ENCODE assay signal across 27 cellular contexts in genomic region chr6:126175251-126175650, GRCh38.
"Had no signal": no experiment of that assay in that cellular context is flagged by ENCODE, and none has a peak within 500 bp of the region (broad histone marks: within the 10 kb centered on the region; RNA-seq: fewer than 3 reads in every experiment).

No MANE protein-coding gene starts in this region.

- ATAC-seq: activated CD4-positive, alpha-beta T cell treated with anti-CD3 and anti-CD28 coated beads for 36 hours; activated CD8-positive, alpha-beta memory T cell treated with anti-CD3 and anti-CD28 coated beads, Interleukin-2, amount 10 ng/mL, durations not matched to agents 7 days and 5 days; activated CD8-positive, alpha-beta T cell treated with anti-CD3 and anti-CD28 coated beads, Interleukin-2, amount 10 ng/mL, durations not matched to agents 7 days and 5 days; body of pancreas; effector memory CD8-positive, alpha-beta T cell; heart left ventricle had no signal

- H3K36me3 Mint-ChIP-seq: activated CD4-positive, alpha-beta memory T cell treated with anti-CD3 and anti-CD28 coated beads for 36 hours; activated CD8-positive, alpha-beta memory T cell treated with anti-CD3 and anti-CD28 coated beads, Interleukin-2, amount 10 ng/mL, durations not matched to agents 7 days and 5 days; activated naive CD4-positive, alpha-beta T cell treated with anti-CD3 and anti-CD28 coated beads, Interleukin-2, amount 10 ng/mL, durations not matched to agents 7 days and 5 days; activated naive CD4-positive, alpha-beta T cell treated with anti-CD3 and anti-CD28 coated beads, Interleukin-2, amount 50 U/mL, for 72 hours; activated naive CD8-positive, alpha-beta T cell treated with anti-CD3 and anti-CD28 coated beads, Interleukin-2, amount 10 ng/mL, durations not matched to agents 7 days and 5 days had no signal

- H3K27me3 ChIP-seq: body of pancreas, esophagus muscularis mucosa had no signal

- H3K27ac Mint-ChIP-seq: activated CD4-positive, alpha-beta memory T cell treated with anti-CD3 and anti-CD28 coated beads for 36 hours; activated CD4-positive, alpha-beta T cell treated with anti-CD3 and anti-CD28 coated beads for 36 hours; activated CD4-positive, alpha-beta T cell treated with anti-CD3 and anti-CD28 coated beads, Interleukin-2, amount 10 ng/mL, durations not matched to agents 24 days and 14 days; activated CD8-positive, alpha-beta memory T cell treated with anti-CD3 and anti-CD28 coated beads, Interleukin-2, amount 10 ng/mL, durations not matched to agents 7 days and 5 days; activated CD8-positive, alpha-beta T cell treated with anti-CD3 and anti-CD28 coated beads, Interleukin-2, amount 10 ng/mL, durations not matched to agents 7 days and 5 days; activated naive CD4-positive, alpha-beta T cell treated with anti-CD3 and anti-CD28 coated beads, Interleukin-2, amount 10 ng/mL, durations not matched to agents 7 days and 5 days; activated naive CD4-positive, alpha-beta T cell treated with anti-CD3 and anti-CD28 coated beads, Interleukin-2, amount 50 U/mL, for 72 hours; activated naive CD8-positive, alpha-beta T cell treated with anti-CD3 and anti-CD28 coated beads, Interleukin-2, amount 10 ng/mL, durations not matched to agents 7 days and 5 days; activated T-cell treated with anti-CD3 and anti-CD28 coated beads, Interleukin-2, amount 50 U/mL, for 72 hours; effector memory CD8-positive, alpha-beta T cell had no signal

- H3K4me3 ChIP-seq: body of pancreas, esophagus muscularis mucosa, heart left ventricle had no signal

- H3K36me3 ChIP-seq: esophagus muscularis mucosa, heart left ventricle had no signal

- H3K9me3 ChIP-seq: body of pancreas, esophagus muscularis mucosa, heart left ventricle had no signal

- H3K4me3 Mint-ChIP-seq: activated CD4-positive, alpha-beta memory T cell treated with anti-CD3 and anti-CD28 coated beads for 36 hours; activated CD4-positive, alpha-beta T cell treated with anti-CD3 and anti-CD28 coated beads for 36 hours; activated CD4-positive, alpha-beta T cell treated with anti-CD3 and anti-CD28 coated beads, Interleukin-2, amount 10 ng/mL, durations not matched to agents 24 days and 14 days; activated CD8-positive, alpha-beta memory T cell treated with anti-CD3 and anti-CD28 coated beads, Interleukin-2, amount 10 ng/mL, durations not matched to agents 7 days and 5 days; activated CD8-positive, alpha-beta T cell treated with anti-CD3 and anti-CD28 coated beads, Interleukin-2, amount 10 ng/mL, durations not matched to agents 7 days and 5 days; activated naive CD4-positive, alpha-beta T cell treated with anti-CD3 and anti-CD28 coated beads, Interleukin-2, amount 10 ng/mL, durations not matched to agents 7 days and 5 days; activated naive CD8-positive, alpha-beta T cell treated with anti-CD3 and anti-CD28 coated beads, Interleukin-2, amount 10 ng/mL, durations not matched to agents 7 days and 5 days; activated T-cell treated with anti-CD3 and anti-CD28 coated beads, Interleukin-2, amount 50 U/mL, for 72 hours; effector memory CD8-positive, alpha-beta T cell had no signal

- H3K4me1 ChIP-seq: body of pancreas had no signal

- H3K27me3 Mint-ChIP-seq: activated CD4-positive, alpha-beta memory T cell treated with anti-CD3 and anti-CD28 coated beads for 36 hours; activated CD4-positive, alpha-beta T cell treated with anti-CD3 and anti-CD28 coated beads for 36 hours; activated CD8-positive, alpha-beta memory T cell treated with anti-CD3 and anti-CD28 coated beads, Interleukin-2, amount 10 ng/mL, durations not matched to agents 7 days and 5 days; activated naive CD4-positive, alpha-beta T cell treated with anti-CD3 and anti-CD28 coated beads, Interleukin-2, amount 10 ng/mL, durations not matched to agents 7 days and 5 days; activated naive CD8-positive, alpha-beta T cell treated with anti-CD3 and anti-CD28 coated beads, Interleukin-2, amount 10 ng/mL, durations not matched to agents 7 days and 5 days; effector memory CD8-positive, alpha-beta T cell had no signal

- H3K9me3 Mint-ChIP-seq: activated CD4-positive, alpha-beta memory T cell treated with anti-CD3 and anti-CD28 coated beads for 36 hours; activated CD4-positive, alpha-beta T cell treated with anti-CD3 and anti-CD28 coated beads, Interleukin-2, amount 10 ng/mL, durations not matched to agents 24 days and 14 days; activated naive CD4-positive, alpha-beta T cell treated with anti-CD3 and anti-CD28 coated beads, Interleukin-2, amount 10 ng/mL, durations not matched to agents 7 days and 5 days; activated naive CD4-positive, alpha-beta T cell treated with anti-CD3 and anti-CD28 coated beads, Interleukin-2, amount 50 U/mL, for 72 hours; activated naive CD8-positive, alpha-beta T cell treated with anti-CD3 and anti-CD28 coated beads, Interleukin-2, amount 10 ng/mL, durations not matched to agents 7 days and 5 days; activated T-cell treated with anti-CD3 and anti-CD28 coated beads, Interleukin-2, amount 50 U/mL, for 72 hours; effector memory CD8-positive, alpha-beta T cell had no signal

- H3K27ac ChIP-seq: body of pancreas, esophagus muscularis mucosa, heart left ventricle had no signal

- DNase-seq: activated CD4-positive, alpha-beta memory T cell treated with anti-CD3 and anti-CD28 coated beads for 36 hours; activated CD4-positive, alpha-beta T cell treated with anti-CD3 and anti-CD28 coated beads for 36 hours; activated CD4-positive, alpha-beta T cell treated with anti-CD3 and anti-CD28 coated beads, Interleukin-2, amount 10 ng/mL, durations not matched to agents 24 days and 14 days; activated CD4-positive, CD25-positive, alpha-beta regulatory T cell; activated CD4-positive, CD25-positive, alpha-beta regulatory T cell treated with anti-CD3 and anti-CD28 coated beads, Interleukin-2, amount 50 U/mL, for 72 hours; activated CD8-positive, alpha-beta memory T cell treated with anti-CD3 and anti-CD28 coated beads, Interleukin-2, amount 10 ng/mL, durations not matched to agents 7 days and 5 days; activated CD8-positive, alpha-beta memory T cell treated with anti-CD3 and anti-CD28 coated beads, Interleukin-2, amount 50 U/mL, for 4 hours; activated CD8-positive, alpha-beta T cell treated with anti-CD3 and anti-CD28 coated beads, Interleukin-2, amount 10 ng/mL, durations not matched to agents 7 days and 5 days; activated gamma-delta T cell; activated naive CD4-positive, alpha-beta T cell; activated naive CD4-positive, alpha-beta T cell treated with anti-CD3 and anti-CD28 coated beads, Interleukin-2, amount 10 ng/mL, durations not matched to agents 7 days and 5 days; activated naive CD8-positive, alpha-beta T cell treated with anti-CD3 and anti-CD28 coated beads, Interleukin-2, amount 10 ng/mL, durations not matched to agents 7 days and 5 days; activated T-cell treated with anti-CD3 and anti-CD28 coated beads, Interleukin-2, amount 50 U/mL, for 1 hour; activated T-cell treated with anti-CD3 and anti-CD28 coated beads, Interleukin-2, amount 50 U/mL, for 72 hours; amniotic stem cell; anterior cingulate cortex; body of pancreas; caudate nucleus; cortex of kidney; dermis blood vessel endothelial cell; effector CD4-positive, alpha-beta T cell; effector memory CD8-positive, alpha-beta T cell; erythroblast; heart left ventricle; T-helper 2 cell had no signal
